29 cellular contexts compared by ENCODE assay signal in the genomic region with DNA sequence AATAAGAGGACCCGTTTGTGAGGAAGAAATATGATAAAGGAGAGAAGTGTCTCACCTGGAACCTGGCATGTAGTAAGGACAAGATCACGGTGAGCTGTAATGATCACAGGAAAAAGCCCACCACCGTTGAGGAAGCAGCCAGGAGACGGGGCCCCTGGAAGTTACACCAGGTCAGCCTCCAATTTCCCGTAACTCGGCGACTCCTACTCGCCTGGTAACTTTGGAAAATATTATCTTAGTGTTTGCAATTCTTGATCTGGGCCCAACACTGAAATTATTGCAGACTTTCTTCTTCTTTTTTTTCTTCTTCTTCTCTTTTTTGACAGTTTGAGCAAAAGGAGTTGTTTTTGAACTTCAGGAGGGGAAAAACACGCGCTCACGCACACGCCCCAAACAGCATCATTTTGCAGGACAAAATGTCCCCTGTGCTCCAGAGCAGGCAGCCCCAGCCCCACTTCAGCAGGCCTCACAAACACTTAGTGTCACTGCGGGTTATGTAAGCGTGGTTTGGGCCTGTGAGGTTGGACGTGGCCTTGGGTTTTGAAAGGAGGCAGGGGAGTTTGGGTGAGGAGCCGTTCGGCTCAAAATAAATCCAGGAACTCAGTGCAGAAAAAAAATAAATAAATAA. TPM values are rescaled to one million over a fixed set of nuclear protein-coding genes. Genes with fewer than 3 reads are reported as not detected.
DNase-seq lines count a peak whose midpoint lies in the region; ATAC-seq and TF ChIP-seq lines count a peak whose summit lies in the region.
"Had no signal": no experiment of that assay in that cellular context is flagged by ENCODE, and none has a peak within 500 bp of the region (broad histone marks: within the 10 kb centered on the region; RNA-seq: fewer than 3 reads in every experiment).

No MANE protein-coding gene starts in this region.

- H3K79me1 ChIP-seq in neuronal stem cell (ENCODE audit: low read depth, low read length), result no peaks in the 10 kb centered on the region

- no peak overlapping the region for H3K9ac ChIP-seq in neuronal stem cell (ENCODE audit: low read depth, low read length, poor library complexity)
- H3K9ac ChIP-seq: SK-N-SH had no signal

- TF ChIP-seq POLR2A in tibial nerve (IDR thresholded peaks at IDR 0.05), result no peak

- H2AFZ ChIP-seq in neuronal stem cell (ENCODE audit: low read length), result peak overlapping the region; percentile 33

- TF ChIP-seq CTCF in chondrocyte (IDR thresholded peaks at IDR 0.05) (no peak), tibial nerve (IDR thresholded peaks at IDR 0.05) (no peak), glutamatergic neuron (IDR thresholded peaks at IDR 0.05; ENCODE audit: partially characterized antibody, unreplicated experiment) (no peak), endothelial cell (IDR thresholded peaks at IDR 0.05; ENCODE audit: unreplicated experiment) (no peak)

- no peak overlapping the region for H3K23ac ChIP-seq in neuronal stem cell (ENCODE audit: low read depth, low read length, poor library complexity)

- intact Hi-C loops in left ventricle myocardium superior (cut with micrococcal nuclease), result no loop called here

- ATAC-seq in left ventricle myocardium superior, result peak; percentile 63
- ATAC-seq: activated CD4-positive, CD25-positive, alpha-beta regulatory T cell treated with anti-CD3 and anti-CD28 coated beads, Interleukin-2, amount 50 U/mL, for 24 hours; effector memory CD8-positive, alpha-beta T cell; mucosa of descending colon; natural killer cell treated with Interleukin-12 subunit alpha and Interleukin-12 subunit beta and Interleukin-15 and Interleukin-18, amount 100 ng/mL, for 72 hours; PC-3; right lobe of liver; T-helper 17 cell had no signal

- no peak overlapping the region for H2BK15ac ChIP-seq in neuronal stem cell (ENCODE audit: low read length)

- peak overlapping the region; percentile 52 for H3K27ac Mint-ChIP-seq in chondrocyte (ENCODE audit: unreplicated experiment)
- H3K27ac Mint-ChIP-seq in glutamatergic neuron (ENCODE audit: unreplicated experiment), result no peak overlapping the region
- H3K27ac Mint-ChIP-seq in endothelial cell (ENCODE audit: unreplicated experiment), result no peak overlapping the region
- H3K27ac Mint-ChIP-seq in CD8-positive, alpha-beta memory T cell, result no peak overlapping the region
- H3K27ac Mint-ChIP-seq: effector memory CD8-positive, alpha-beta T cell; natural killer cell treated with Interleukin-12 subunit alpha and Interleukin-12 subunit beta and Interleukin-15 and Interleukin-18, amount 100 ng/mL, for 72 hours; T-helper 17 cell had no signal

- no peak overlapping the region for H3K4ac ChIP-seq in neuronal stem cell (ENCODE audit: low read length)

- H3K9me3 Mint-ChIP-seq in chondrocyte (ENCODE audit: low read depth), result no peaks in the 10 kb centered on the region
- H3K9me3 Mint-ChIP-seq in glutamatergic neuron (ENCODE audit: unreplicated experiment), result no peaks in the 10 kb centered on the region
- H3K9me3 Mint-ChIP-seq in endothelial cell (ENCODE audit: unreplicated experiment), result no peaks in the 10 kb centered on the region
- H3K9me3 Mint-ChIP-seq in CD8-positive, alpha-beta memory T cell, result no peaks in the 10 kb centered on the region
- H3K9me3 Mint-ChIP-seq: effector memory CD8-positive, alpha-beta T cell; natural killer cell treated with Interleukin-12 subunit alpha and Interleukin-12 subunit beta and Interleukin-15 and Interleukin-18, amount 100 ng/mL, for 72 hours had no signal

- H3K18ac ChIP-seq in neuronal stem cell (ENCODE audit: low read length), result no peak overlapping the region

- no peak overlapping the region for H4K91ac ChIP-seq in neuronal stem cell (ENCODE audit: low read depth, low read length, poor library complexity)

- DNase-seq in chondrocyte (ENCODE audit: low spot score) (peak; percentile 44), left ventricle myocardium superior (peak; percentile 42), neuronal stem cell (ENCODE audit: low spot score) (no peak), tibial nerve (ENCODE audit: low spot score in 2 of 2) (peak in 1 of 2 donors; percentile 67), glutamatergic neuron (no peak), endothelial cell (ENCODE audit: low spot score) (no peak)
- DNase-seq in CD8-positive, alpha-beta memory T cell, result no peak
- DNase-seq: activated CD4-positive, alpha-beta T cell treated with anti-CD3 and anti-CD28 coated beads, Interleukin-2, amount 50 U/mL, for 48 hours; activated CD8-positive, alpha-beta memory T cell treated with anti-CD3 and anti-CD28 coated beads, Interleukin-2, amount 50 U/mL, for 4 hours; activated naive CD4-positive, alpha-beta T cell treated with anti-CD3 and anti-CD28 coated beads, Interleukin-2, amount 50 U/mL, for 16 hours; effector memory CD8-positive, alpha-beta T cell; erythroblast; H9; head of caudate nucleus; mucosa of descending colon; NCI-H1417 treated with DMSO at 0.1 percent for 48 hours; NCI-H226; NCI-H69; PC-3; SK-N-SH; stimulated activated CD4-positive, alpha-beta T cell treated with anti-CD3 and anti-CD28 coated beads, Interleukin-12 subunit alpha, Interleukin-12 subunit beta, amount 100 ng/mL, for 4 hours; stimulated activated CD4-positive, alpha-beta T cell treated with anti-CD3 and anti-CD28 coated beads, Interleukin-2, amount 100 ng/mL, for 48 hours; stomach; T-helper 17 cell; trophoblast cell had no signal

- H3K4me1 Mint-ChIP-seq in chondrocyte (ENCODE audit: low read depth) (peaks cover 24% of the 10 kb centered on the region), glutamatergic neuron (ENCODE audit: low read depth, unreplicated experiment) (no peaks in the 10 kb centered on the region), endothelial cell (ENCODE audit: unreplicated experiment) (peaks cover 8% of the 10 kb centered on the region)
- H3K4me1 Mint-ChIP-seq in CD8-positive, alpha-beta memory T cell, result peaks cover 12 to 13% (median 12%) of the 10 kb centered on the region in 3 donors

- no peak overlapping the region for H4K8ac ChIP-seq in neuronal stem cell (ENCODE audit: low read depth, low read length)

- no peak overlapping the region for H2BK5ac ChIP-seq in neuronal stem cell (ENCODE audit: low read length)

- H3K14ac ChIP-seq in neuronal stem cell (ENCODE audit: low read length), result no peak overlapping the region

- H3K4me1 ChIP-seq in neuronal stem cell (ENCODE audit: control insufficient read depth in 2 of 2, insufficient read depth in 1 of 2, low read depth in 1 of 2, low read length in 2 of 2) (peaks cover 0 to 6% of the 10 kb centered on the region in 2 donors), tibial nerve (peaks cover 0 to 12% (median 0%) of the 10 kb centered on the region in 4 donors)
- no peaks in the 10 kb centered on the region for H3K4me1 ChIP-seq in CD8-positive, alpha-beta memory T cell (ENCODE audit: insufficient read depth, low read length)
- H3K4me1 ChIP-seq: right lobe of liver, stomach had no signal

- H3K27ac ChIP-seq in neuronal stem cell (replicated peaks; ENCODE audit: low read length) (no peak overlapping the region), tibial nerve (peak overlapping the region; percentile 50 to 86 (median 65))
- no peak overlapping the region for H3K27ac ChIP-seq in CD8-positive, alpha-beta memory T cell (ENCODE audit: low read depth, low read length)
- H3K27ac ChIP-seq: cardiac muscle cell, right lobe of liver had no signal

- no peak overlapping the region for H3K4me3 Mint-ChIP-seq in chondrocyte (ENCODE audit: unreplicated experiment)
- H3K4me3 Mint-ChIP-seq in glutamatergic neuron (ENCODE audit: unreplicated experiment), result no peak overlapping the region
- H3K4me3 Mint-ChIP-seq in endothelial cell (ENCODE audit: unreplicated experiment), result no peak overlapping the region
- H3K4me3 Mint-ChIP-seq in CD8-positive, alpha-beta memory T cell, result no peak overlapping the region
- H3K4me3 Mint-ChIP-seq: effector memory CD8-positive, alpha-beta T cell; H9; natural killer cell treated with Interleukin-12 subunit alpha and Interleukin-12 subunit beta and Interleukin-15 and Interleukin-18, amount 100 ng/mL, for 72 hours; T-helper 17 cell had no signal

- H3K27me3 Mint-ChIP-seq in chondrocyte (ENCODE audit: low read depth) (no peaks in the 10 kb centered on the region), glutamatergic neuron (ENCODE audit: unreplicated experiment) (no peaks in the 10 kb centered on the region), endothelial cell (ENCODE audit: unreplicated experiment) (peaks cover 4% of the 10 kb centered on the region)
- H3K27me3 Mint-ChIP-seq in CD8-positive, alpha-beta memory T cell, result peaks cover 0 to 2% of the 10 kb centered on the region in 2 donors
- H3K27me3 Mint-ChIP-seq: effector memory CD8-positive, alpha-beta T cell; natural killer cell treated with Interleukin-12 subunit alpha and Interleukin-12 subunit beta and Interleukin-15 and Interleukin-18, amount 100 ng/mL, for 72 hours; T-helper 17 cell had no signal

- TF ChIP-seq EP300 in tibial nerve (IDR thresholded peaks at IDR 0.05), result peak; percentile 70 to 83

- no peak overlapping the region for H2AK5ac ChIP-seq in neuronal stem cell (ENCODE audit: low read depth, low read length)

- H3K36me3 ChIP-seq in neuronal stem cell (replicated peaks in 1 of 2; ENCODE audit: control insufficient read depth in 2 of 2, insufficient read depth in 2 of 2, low read length in 2 of 2), result no peaks in the 10 kb centered on the region
- peaks cover 0 to 6% (median 0%) of the 10 kb centered on the region in 3 donors for H3K36me3 ChIP-seq in tibial nerve
- no peaks in the 10 kb centered on the region for H3K36me3 ChIP-seq in CD8-positive, alpha-beta memory T cell (ENCODE audit: insufficient read depth, low read length)
- H3K36me3 ChIP-seq: cardiac muscle cell, right lobe of liver, stomach had no signal

- H3K9me3 ChIP-seq in neuronal stem cell (replicated peaks in 1 of 2; ENCODE audit: control insufficient read depth in 2 of 2, insufficient read depth in 1 of 2, low read depth in 1 of 2, low read length in 2 of 2) (no peaks in the 10 kb centered on the region), tibial nerve (no peaks in the 10 kb centered on the region)
- H3K9me3 ChIP-seq in CD8-positive, alpha-beta memory T cell (ENCODE audit: low read length), result no peaks in the 10 kb centered on the region
- H3K9me3 ChIP-seq: mucosa of descending colon, right lobe of liver, SK-N-SH, stomach had no signal

- H3K4me3 ChIP-seq in neuronal stem cell (ENCODE audit: low read length in 2 of 2) (no peak overlapping the region), tibial nerve (no peak overlapping the region)
- H3K4me3 ChIP-seq in CD8-positive, alpha-beta memory T cell (ENCODE audit: low read length), result no peak overlapping the region
- H3K4me3 ChIP-seq: cardiac muscle cell, mucosa of descending colon, right lobe of liver, stomach had no signal

- H3K4me2 ChIP-seq in neuronal stem cell (ENCODE audit: insufficient read depth, low read length, poor library complexity, severe bottlenecking), result no peak overlapping the region
- H3K4me2 ChIP-seq: SK-N-SH had no signal

- H3K27me3 ChIP-seq in neuronal stem cell (ENCODE audit: control insufficient read depth in 3 of 3, insufficient read depth in 3 of 3, low read depth in 1 of 3, low read length in 3 of 3) (no peaks in the 10 kb centered on the region), tibial nerve (no peaks in the 10 kb centered on the region)
- no peaks in the 10 kb centered on the region for H3K27me3 ChIP-seq in CD8-positive, alpha-beta memory T cell (ENCODE audit: insufficient read depth, low read length, poor library complexity, severe bottlenecking)
- H3K27me3 ChIP-seq: cardiac muscle cell, right lobe of liver, stomach had no signal

- H2BK12ac ChIP-seq in neuronal stem cell (ENCODE audit: low read length), result no peak overlapping the region

- H2BK120ac ChIP-seq in neuronal stem cell (ENCODE audit: low read depth, low read length), result no peak overlapping the region

- H3K36me3 Mint-ChIP-seq in chondrocyte (ENCODE audit: low read depth) (peaks cover 1% of the 10 kb centered on the region), glutamatergic neuron (ENCODE audit: unreplicated experiment) (no peaks in the 10 kb centered on the region), endothelial cell (ENCODE audit: low read depth, unreplicated experiment) (no peaks in the 10 kb centered on the region)
- H3K36me3 Mint-ChIP-seq in CD8-positive, alpha-beta memory T cell, result no peaks in the 10 kb centered on the region
- H3K36me3 Mint-ChIP-seq: natural killer cell treated with Interleukin-12 subunit alpha and Interleukin-12 subunit beta and Interleukin-15 and Interleukin-18, amount 100 ng/mL, for 72 hours had no signal

- POLR2A ChIA-PET in CD8-positive, alpha-beta memory T cell (lab: Charles Lee), result no interaction called here

- WGBS in neuronal stem cell (ENCODE audit: extremely low coverage in 2 of 2, insufficient read length in 2 of 2, insufficient replicate concordance in 1 of 2), 2 donors, result no CpG with 5 or more reads among the region's 17 CpGs
- 52 to 53% methylated on average over 17 of the region's 17 CpGs for WGBS in tibial nerve, 2 donors

- CTCF ChIA-PET in CD8-positive, alpha-beta memory T cell (lab: Charles Lee), result no interaction called here

RNA-seq across cellular contexts. Expression of gene MN1, which starts 26.1 kb away (rescaled TPM):
- 119 to 156 TPM (median 121 TPM) in 3 replicates for total RNA-seq in chondrocyte
- 5.3 TPM for total RNA-seq in left ventricle myocardium superior
- 18.7 TPM for polyA plus RNA-seq in neuronal stem cell (2013, experiment 1 of 2)
- 21.3 TPM for polyA plus RNA-seq in neuronal stem cell (2013, experiment 2 of 2)
- total RNA-seq in tibial nerve, result 1 to 10 TPM; 3.9 to 8.2 (median 6.0) TPM
- total RNA-seq in glutamatergic neuron (ENCODE audit: unreplicated experiment), result 0.91 TPM
- 9.9 TPM for total RNA-seq in endothelial cell (ENCODE audit: unreplicated experiment)
- under 1 TPM; 0.04 to 0.13 TPM for total RNA-seq in CD8-positive, alpha-beta memory T cell
- polyA plus RNA-seq in CD8-positive, alpha-beta memory T cell, result not detected

Comparison
In these comparisons a context has a peak if more than half of its experiments do, and no peak if none do; other contexts are left out.
1. DNase-seq: peak in chondrocyte (single experiment) and left ventricle myocardium superior (single experiment); none in neuronal stem cell (single experiment), glutamatergic neuron (single experiment), endothelial cell (single experiment) and CD8-positive, alpha-beta memory T cell (0 of 5).
2. H3K27ac ChIP-seq: peak in tibial nerve (4 of 4); none in neuronal stem cell (single experiment) and CD8-positive, alpha-beta memory T cell (single experiment).
3. RNA of gene MN1, which starts 26.1 kb away (total RNA-seq): 119 to 156 TPM in chondrocyte; 9.9 TPM in endothelial cell (single experiment), 3.9 to 8.2 TPM in tibial nerve, 5.3 TPM in left ventricle myocardium superior (single experiment), 0.91 TPM in glutamatergic neuron (single experiment) and 0.04 to 0.13 TPM in CD8-positive, alpha-beta memory T cell; every median in the first group is over 10 times any median in the second.